In genomic region chr12:52259850-52260249, GRCh38 we compare ENCODE assay signal across 19 cellular contexts. TPM values are rescaled to one million over a fixed set of nuclear protein-coding genes. Genes with fewer than 3 reads are reported as not detected.
DNase-seq lines count a peak whose midpoint lies in the region; ATAC-seq and TF ChIP-seq lines count a peak whose summit lies in the region.
"Had no signal": no experiment of that assay in that cellular context is flagged by ENCODE, and none has a peak within 500 bp of the region (broad histone marks: within the 10 kb centered on the region; RNA-seq: fewer than 3 reads in every experiment).

No MANE protein-coding gene starts in this region.

- peak overlapping the region; percentile 6 for H3K27ac Mint-ChIP-seq in activated CD4-positive, alpha-beta T cell treated with anti-CD3 and anti-CD28 coated beads, Interleukin-2, amount 10 ng/mL, durations not matched to agents 24 days and 14 days
- no peak overlapping the region for H3K27ac Mint-ChIP-seq in activated T-helper 17 cell treated with anti-CD3 and anti-CD28 coated beads, Interleukin-2, amount 50 U/mL, for 72 hours
- H3K27ac Mint-ChIP-seq: activated T-helper 2 cell treated with anti-CD3 and anti-CD28 coated beads, Interferon-gamma antibody, Interleukin-2, Interleukin-4, amounts not matched to agents 10 μg/mL and 5 μg/mL and 100 μg/mL, durations not matched to agents 14 hours and 24 hours and 36 hours had no signal

- H3K4me3 Mint-ChIP-seq in activated CD4-positive, alpha-beta T cell treated with anti-CD3 and anti-CD28 coated beads, Interleukin-2, amount 10 ng/mL, durations not matched to agents 24 days and 14 days, result no peak overlapping the region
- no peak overlapping the region for H3K4me3 Mint-ChIP-seq in activated T-helper 17 cell treated with anti-CD3 and anti-CD28 coated beads, Interleukin-2, amount 50 U/mL, for 72 hours

- H3K36me3 ChIP-seq in thoracic aorta, result no peaks in the 10 kb centered on the region
- H3K36me3 ChIP-seq: left lung, right atrium auricular region had no signal

- peaks cover 9% of the 10 kb centered on the region for H3K36me3 Mint-ChIP-seq in activated CD4-positive, alpha-beta T cell treated with anti-CD3 and anti-CD28 coated beads, Interleukin-2, amount 10 ng/mL, durations not matched to agents 24 days and 14 days (ENCODE audit: low read depth)
- no peaks in the 10 kb centered on the region for H3K36me3 Mint-ChIP-seq in activated T-helper 17 cell treated with anti-CD3 and anti-CD28 coated beads, Interleukin-2, amount 50 U/mL, for 72 hours (ENCODE audit: low read depth)

- intact Hi-C loops in activated CD4-positive, alpha-beta T cell treated with anti-CD3 and anti-CD28 coated beads, Interleukin-2, amount 10 ng/mL, durations not matched to agents 24 days and 14 days (cut with micrococcal nuclease), result no loop called here

- H3K4me3 ChIP-seq in coronary artery, result no peak overlapping the region
- no peak overlapping the region for H3K4me3 ChIP-seq in thoracic aorta
- H3K4me3 ChIP-seq: left lung, right atrium auricular region had no signal

- TF ChIP-seq CTCF in coronary artery (IDR thresholded peaks at IDR 0.05) (no peak), thoracic aorta (IDR thresholded peaks at IDR 0.05) (no peak)

- no peak for DNase-seq in activated CD4-positive, alpha-beta T cell treated with anti-CD3 and anti-CD28 coated beads, Interleukin-2, amount 10 ng/mL, durations not matched to agents 24 days and 14 days
- no peak for DNase-seq in activated CD4-positive, alpha-beta T cell treated with anti-CD3 and anti-CD28 coated beads for 4 hours
- DNase-seq in NCI-H2081 treated with DMSO at 0.1 percent for 48 hours (lab: John Stamatoyannopoulos, UW), result peak; percentile 49
- DNase-seq in coronary artery (ENCODE audit: low spot score), result no peak
- DNase-seq in thoracic aorta (ENCODE audit: low spot score), result no peak
- DNase-seq: activated CD4-positive, alpha-beta T cell treated with anti-CD3 and anti-CD28 coated beads, Interleukin-2, amount 50 U/mL, for 48 hours; Caco-2; left lung; naive thymus-derived CD4-positive, alpha-beta T cell; NCI-H187; NCI-H82; SHP77 treated with DMSO at 0.1 percent for 48 hours; stimulated activated CD4-positive, alpha-beta T cell treated with anti-CD3 and anti-CD28 coated beads, Interleukin-4, amount 100 ng/mL, for 4 hours; T1000 had no signal

- H3K27me3 Mint-ChIP-seq in activated CD4-positive, alpha-beta T cell treated with anti-CD3 and anti-CD28 coated beads, Interleukin-2, amount 10 ng/mL, durations not matched to agents 24 days and 14 days, result peaks cover 54% of the 10 kb centered on the region
- peaks cover 50% of the 10 kb centered on the region for H3K27me3 Mint-ChIP-seq in activated T-helper 17 cell treated with anti-CD3 and anti-CD28 coated beads, Interleukin-2, amount 50 U/mL, for 72 hours

- H3K9me3 ChIP-seq in thoracic aorta, result no peaks in the 10 kb centered on the region
- H3K9me3 ChIP-seq: left lung, right atrium auricular region had no signal

- H3K27me3 ChIP-seq in thoracic aorta (replicated peaks; ENCODE audit: insufficient read depth), result no peaks in the 10 kb centered on the region

- H3K4me1 Mint-ChIP-seq in activated CD4-positive, alpha-beta T cell treated with anti-CD3 and anti-CD28 coated beads, Interleukin-2, amount 10 ng/mL, durations not matched to agents 24 days and 14 days, result peaks cover 17% of the 10 kb centered on the region
- no peaks in the 10 kb centered on the region for H3K4me1 Mint-ChIP-seq in activated T-helper 17 cell treated with anti-CD3 and anti-CD28 coated beads, Interleukin-2, amount 50 U/mL, for 72 hours

- no peak for ATAC-seq in thoracic aorta (ENCODE audit: insufficient number of reproducible peaks, low FRiP score, low read depth)
- no peak for ATAC-seq in activated T-helper 17 cell treated with anti-CD3 and anti-CD28 coated beads, Interleukin-2, amount 50 U/mL, for 72 hours (replicated peaks)
- no peak for ATAC-seq in GM18511 (IDR thresholded peaks at IDR 0.05; ENCODE audit: unreplicated experiment)
- no peak for ATAC-seq in GM18907 (IDR thresholded peaks at IDR 0.05; ENCODE audit: unreplicated experiment)
- ATAC-seq: left lung; naive thymus-derived CD4-positive, alpha-beta T cell had no signal

- H3K4me1 ChIP-seq in thoracic aorta (ENCODE audit: control insufficient read depth in 1 of 2, low read depth in 2 of 2), result peaks cover 4 to 8% of the 10 kb centered on the region in 2 donors

- H3K27ac ChIP-seq in coronary artery (peak overlapping the region; percentile 20 to 50), thoracic aorta (peak overlapping the region; percentile 9 to 56)
- H3K27ac ChIP-seq: left lung, right atrium auricular region had no signal

- H3K9me3 Mint-ChIP-seq in activated CD4-positive, alpha-beta T cell treated with anti-CD3 and anti-CD28 coated beads, Interleukin-2, amount 10 ng/mL, durations not matched to agents 24 days and 14 days, result no peaks in the 10 kb centered on the region
- H3K9me3 Mint-ChIP-seq in activated T-helper 17 cell treated with anti-CD3 and anti-CD28 coated beads, Interleukin-2, amount 50 U/mL, for 72 hours, result no peaks in the 10 kb centered on the region
- H3K9me3 Mint-ChIP-seq: activated T-helper 2 cell treated with anti-CD3 and anti-CD28 coated beads, Interferon-gamma antibody, Interleukin-2, Interleukin-4, amounts not matched to agents 10 μg/mL and 5 μg/mL and 100 μg/mL, durations not matched to agents 14 hours and 24 hours and 36 hours had no signal

RNA-seq across cellular contexts. Expression of gene KRT86, which starts 14.6 kb away (rescaled TPM):
- 0.44 and 0.64 TPM in 2 replicates for total RNA-seq in activated CD4-positive, alpha-beta T cell treated with anti-CD3 and anti-CD28 coated beads, Interleukin-2, amount 10 ng/mL, durations not matched to agents 24 days and 14 days
- 1 to 10 TPM in 1 of 2 donors, not detected in 1; 9.3 TPM for total RNA-seq in thoracic aorta
- total RNA-seq in activated T-helper 17 cell treated with anti-CD3 and anti-CD28 coated beads, Interleukin-2, amount 50 U/mL, for 72 hours, result 1 to 10 TPM in 1 of 2 donors, under 1 TPM in 1; 0.56 to 2.1 TPM
- total RNA-seq: Caco-2, right atrium auricular region had no signal

RNA-seq across cellular contexts. Expression of gene KRT7, which starts 26.8 kb away (rescaled TPM):
- 12.3 and 15.8 TPM in 2 replicates for total RNA-seq in activated CD4-positive, alpha-beta T cell treated with anti-CD3 and anti-CD28 coated beads, Interleukin-2, amount 10 ng/mL, durations not matched to agents 24 days and 14 days
- total RNA-seq in thoracic aorta, result 100 to 1,000 TPM in 1 of 2 donors, 10 to 100 TPM in 1; 24.1 to 105 TPM
- total RNA-seq in activated T-helper 17 cell treated with anti-CD3 and anti-CD28 coated beads, Interleukin-2, amount 50 U/mL, for 72 hours, result 10 to 100 TPM in 1 of 2 donors, 1 to 10 TPM in 1; 7.6 to 12.5 TPM

RNA-seq across cellular contexts. Expression of gene KRT81, which starts 31.5 kb away (rescaled TPM):
- not detected in 2 replicates for total RNA-seq in activated CD4-positive, alpha-beta T cell treated with anti-CD3 and anti-CD28 coated beads, Interleukin-2, amount 10 ng/mL, durations not matched to agents 24 days and 14 days
- total RNA-seq in thoracic aorta, result 1 to 10 TPM in 1 of 2 donors, not detected in 1; 5.1 TPM
- not detected for total RNA-seq in activated T-helper 17 cell treated with anti-CD3 and anti-CD28 coated beads, Interleukin-2, amount 50 U/mL, for 72 hours
- total RNA-seq: activated T-helper 2 cell treated with anti-CD3 and anti-CD28 coated beads, Interferon-gamma antibody, Interleukin-2, Interleukin-4, amounts not matched to agents 10 μg/mL and 5 μg/mL and 100 μg/mL, durations not matched to agents 14 hours and 24 hours and 36 hours; left lung; right atrium auricular region had no signal
